ENCODE assay signal across 28 cellular contexts in genomic region chr11:91978747-91979146, GRCh38.
DNase-seq lines count a peak whose midpoint lies in the region; ATAC-seq and TF ChIP-seq lines count a peak whose summit lies in the region.
"Had no signal": no experiment of that assay in that cellular context is flagged by ENCODE, and none has a peak within 500 bp of the region (broad histone marks: within the 10 kb centered on the region; RNA-seq: fewer than 3 reads in every experiment).

No MANE protein-coding gene starts in this region.

- H3K27me3 ChIP-seq in PC-3 (ENCODE audit: low read length), result no peaks in the 10 kb centered on the region
- H3K27me3 ChIP-seq: heart left ventricle, tibial artery had no signal

- POLR2A ChIA-PET in PC-3 (lab: Charles Lee; ENCODE audit: unreplicated experiment), result no interaction called here
- POLR2A ChIA-PET in GM10248 (lab: Yijun Ruan, JAX), result no interaction called here

- intact Hi-C loops in PC-3 (cut with micrococcal nuclease), result no loop called here

- TF ChIP-seq CTCF in PC-3 (conservative IDR thresholded peaks at IDR 0.05; ENCODE audit: low read depth, low read length) (no peak), choroid plexus epithelial cell (conservative IDR thresholded peaks at IDR 0.05; ENCODE audit: low read depth, low read length) (no peak), GM10248 (IDR thresholded peaks at IDR 0.05; ENCODE audit: control extremely low read depth, extremely low read depth, low read depth, missing control alignments) (no peak)

- peak overlapping the region; percentile 4; the same call in 1 of the 2 replicates for H3K4me2 ChIP-seq in PC-3 (ENCODE audit: low read length)

- no peak overlapping the region for H2AFZ ChIP-seq in PC-3 (ENCODE audit: low read length)

- peaks cover 5% of the 10 kb centered on the region; the same call in 1 of the 2 replicates for H3K9me3 ChIP-seq in PC-3 (ENCODE audit: low read length)
- H3K9me3 ChIP-seq: heart left ventricle, lower lobe of right lung, psoas muscle, tibial artery had no signal

- no peaks in the 10 kb centered on the region for H3K36me3 ChIP-seq in PC-3 (ENCODE audit: low read depth, low read length)
- H3K36me3 ChIP-seq: heart left ventricle, lower lobe of right lung, tibial artery had no signal

- H3K9ac ChIP-seq in PC-3 (ENCODE audit: low read length), result no peak overlapping the region

- CTCF ChIA-PET in PC-3 (lab: Charles Lee) (no interaction called here), GM10248 (lab: Yijun Ruan, JAX) (no interaction called here)

- BruUV-seq in PC-3 (replicated peaks; lab: Mats Ljungman, UMichigan), result no TSS peak

- ATAC-seq in PC-3 (no peak), GM18520 (IDR thresholded peaks at IDR 0.05; ENCODE audit: unreplicated experiment) (no peak)
- ATAC-seq: activated CD4-positive, alpha-beta T cell treated with anti-CD3 and anti-CD28 coated beads for 36 hours; activated CD8-positive, alpha-beta T cell treated with anti-CD3 and anti-CD28 coated beads, Interleukin-2, amount 10 ng/mL, durations not matched to agents 7 days and 5 days; activated T-helper 17 cell treated with anti-CD3 and anti-CD28 coated beads, Interleukin-2, amount 50 U/mL, for 72 hours; esophagus mucosa; heart left ventricle; lower lobe of right lung; natural killer cell; psoas muscle had no signal

- no peaks in the 10 kb centered on the region for H4K20me1 ChIP-seq in PC-3 (ENCODE audit: low read length)

- peaks cover 24% of the 10 kb centered on the region; the same call in 1 of the 2 replicates for H3K4me1 ChIP-seq in PC-3 (ENCODE audit: insufficient read depth, low read length)
- H3K4me1 ChIP-seq: lower lobe of right lung, psoas muscle had no signal

- no peaks in the 10 kb centered on the region for H3K9me2 ChIP-seq in PC-3 (replicated peaks; ENCODE audit: low read length)

- H3K27ac ChIP-seq in PC-3 (ENCODE audit: low read length), result no peak overlapping the region
- H3K27ac ChIP-seq: C4-2B, heart left ventricle, lower lobe of right lung, psoas muscle, tibial artery had no signal

- H3K4me3 ChIP-seq in PC-3 (ENCODE audit: low read length) (no peak overlapping the region), choroid plexus epithelial cell (ENCODE audit: low read depth, low read length) (no peak overlapping the region)
- H3K4me3 ChIP-seq: heart left ventricle, lower lobe of right lung, psoas muscle, tibial artery had no signal

- no peaks in the 10 kb centered on the region for H3K79me2 ChIP-seq in PC-3 (ENCODE audit: low read length)

- DNase-seq in EL (peak; percentile 67), PC-3 (peak; percentile 75), choroid plexus epithelial cell (ENCODE audit: low read depth) (peak; percentile 6), renal cortical epithelial cell (ENCODE audit: low read depth) (peak; percentile 94), GM10248 (ENCODE audit: extremely low spot score) (no peak), nucleus accumbens (lab: John Stamatoyannopoulos, UW) (no peak)
- DNase-seq: activated CD4-positive, alpha-beta T cell treated with anti-CD3 and anti-CD28 coated beads for 36 hours; activated CD8-positive, alpha-beta T cell treated with anti-CD3 and anti-CD28 coated beads, Interleukin-2, amount 10 ng/mL, durations not matched to agents 7 days and 5 days; amniotic stem cell; caudate nucleus; COR-L47; DMS79; heart left ventricle; lower lobe of right lung; natural killer cell; NCI-H2029 treated with DMSO at 0.1 percent for 48 hours; NCI-H526 treated with DMSO at 0.1 percent for 48 hours; NK-92 treated with Interleukin-12 subunit alpha and Interleukin-12 subunit beta, amount 100 ng/mL, for 24 hours; occipital lobe; psoas muscle; SHP77; stimulated activated CD4-positive, alpha-beta T cell treated with anti-CD3 and anti-CD28 coated beads, Interleukin-15, amount 100 ng/mL, for 24 hours; stimulated activated CD4-positive, alpha-beta T cell treated with anti-CD3 and anti-CD28 coated beads, Interleukin-4, amount 100 ng/mL, for 4 hours; tibial artery had no signal

- no peaks in the 10 kb centered on the region for H3F3A ChIP-seq in PC-3 (ENCODE audit: low read length, unreplicated experiment)

Comparison
In these comparisons a context has a peak if more than half of its experiments do, and no peak if none do; other contexts are left out.
1. DNase-seq: peak in EL (single experiment), PC-3 (single experiment), choroid plexus epithelial cell (single experiment) and renal cortical epithelial cell (single experiment); none in GM10248 (single experiment) and nucleus accumbens (0 of 56).